In genomic region chr22:38706101-38706884, GRCh38 we compare ENCODE assay signal across 8 cellular contexts. TPM values are rescaled to one million over a fixed set of nuclear protein-coding genes. Genes with fewer than 3 reads are reported as not detected.
DNase-seq lines count a peak whose midpoint lies in the region; ATAC-seq and TF ChIP-seq lines count a peak whose summit lies in the region.

No MANE protein-coding gene starts in this region.

- H3K4me1 ChIP-seq in lower lobe of right lung, result peaks cover 47% of the 10 kb centered on the region

- peak overlapping the region; percentile 85 for H3K27ac Mint-ChIP-seq in activated B cell treated with CpG ODN at 0.5 μM for 24 hours

- H3K4me3 ChIP-seq in lower lobe of right lung, result peak overlapping the region; percentile 95

- DNase-seq in DMS53 (lab: John Stamatoyannopoulos, UW) (peak; percentile 50), DMS53 treated with DMSO at 0.1 percent for 48 hours (lab: John Stamatoyannopoulos, UW; ENCODE audit: unreplicated experiment) (no peak), activated B cell treated with CpG ODN at 0.5 μM for 24 hours (no peak), ecto neural progenitor cell (ENCODE audit: low spot score) (peak; percentile 73), lower lobe of right lung (peak; percentile 71)
- DNase-seq in stimulated activated CD8-positive, alpha-beta memory T cell treated with anti-CD3 and anti-CD28 coated beads, Interleukin-4, amount 100 ng/mL, for 48 hours, result peak; percentile 52

- H3K27me3 Mint-ChIP-seq in activated B cell treated with CpG ODN at 0.5 μM for 24 hours, result no peaks in the 10 kb centered on the region

- no peaks in the 10 kb centered on the region for H3K27me3 ChIP-seq in lower lobe of right lung (ENCODE audit: low read depth)

- no peaks in the 10 kb centered on the region for H3K9me3 ChIP-seq in lower lobe of right lung

- H3K4me1 Mint-ChIP-seq in activated B cell treated with CpG ODN at 0.5 μM for 24 hours, result peaks cover 74% of the 10 kb centered on the region

- no peaks in the 10 kb centered on the region for H3K9me3 Mint-ChIP-seq in activated B cell treated with CpG ODN at 0.5 μM for 24 hours

- POLR2A ChIA-PET in activated B cell treated with CpG ODN at 0.5 μM for 24 hours (lab: Charles Lee), result interaction anchor here (0.6 to 2.7 kb wide), 17 partner anchors 9 to 1338 kb away, joined by 3 to 22 read pairs (median 3); partner anchors contain the start of genes CBX7, PDXP, RPL3 and SUN2

- peak overlapping the region; percentile 88 for H3K4me3 Mint-ChIP-seq in activated B cell treated with CpG ODN at 0.5 μM for 24 hours

- no peak for TF ChIP-seq POLR2A in GM18505 (IDR thresholded peaks at IDR 0.05; ENCODE audit: borderline replicate concordance, extremely low read depth, insufficient read depth, insufficient read length)

- peak overlapping the region; percentile 97 for H3K27ac ChIP-seq in lower lobe of right lung

- peaks cover 25% of the 10 kb centered on the region for H3K36me3 Mint-ChIP-seq in activated B cell treated with CpG ODN at 0.5 μM for 24 hours (ENCODE audit: low read depth)

- intact Hi-C loops in activated B cell treated with CpG ODN at 0.5 μM for 24 hours (cut with micrococcal nuclease) (loop anchor here (5.0 to 10.0 kb wide), 3 partner anchors 86 to 1339 kb away; partner anchors contain the start of gene DNAL4), lower lobe of right lung (cut with DNase I) (no loop called here)

- CTCF ChIA-PET in activated B cell treated with CpG ODN at 0.5 μM for 24 hours (lab: Charles Lee), result interaction anchor here (1.2 kb wide), 2 partner anchors 25 to 654 kb away, joined by 3 to 5 read pairs; partner anchors contain the start of gene TOMM22

- TF ChIP-seq CTCF in activated B cell treated with CpG ODN at 0.5 μM for 24 hours (IDR thresholded peaks at IDR 0.05) (no peak), lower lobe of right lung (IDR thresholded peaks at IDR 0.05) (no peak)

- ATAC-seq in HG03280 (IDR thresholded peaks at IDR 0.05; ENCODE audit: unreplicated experiment), result peak; percentile 1
- no peak for ATAC-seq in activated B cell treated with CpG ODN at 0.5 μM for 24 hours (ENCODE audit: low read depth)
- peak; percentile 6 to 30 for ATAC-seq in lower lobe of right lung
- ATAC-seq in GM18505 (IDR thresholded peaks at IDR 0.05; ENCODE audit: unreplicated experiment), result no peak

- H3K36me3 ChIP-seq in lower lobe of right lung, result peaks cover 24% of the 10 kb centered on the region

RNA-seq across cellular contexts. Expression of gene GTPBP1, which starts 0.5 kb away (rescaled TPM):
- 90.6 and 103 TPM in 2 replicates for total RNA-seq in activated B cell treated with CpG ODN at 0.5 μM for 24 hours
- 66.7 TPM for total RNA-seq in lower lobe of right lung

RNA-seq across cellular contexts. Expression of gene JOSD1, which starts 5.5 kb away (rescaled TPM):
- total RNA-seq in activated B cell treated with CpG ODN at 0.5 μM for 24 hours, result 39.3 and 45.2 TPM in 2 replicates
- 44.7 TPM for total RNA-seq in lower lobe of right lung

RNA-seq across cellular contexts. Expression of gene TOMM22, which starts 24.5 kb away (rescaled TPM):
- total RNA-seq in activated B cell treated with CpG ODN at 0.5 μM for 24 hours (99.4 and 109 TPM in 2 replicates), lower lobe of right lung (42.2 TPM)

RNA-seq across cellular contexts. Expression of gene SUN2, which starts 49.5 kb away (rescaled TPM):
- total RNA-seq in activated B cell treated with CpG ODN at 0.5 μM for 24 hours, result 122 and 146 TPM in 2 replicates
- 209 TPM for total RNA-seq in lower lobe of right lung

RNA-seq across cellular contexts. Expression of gene CBY1, which starts 49.9 kb away (rescaled TPM):
- total RNA-seq in activated B cell treated with CpG ODN at 0.5 μM for 24 hours (7.3 and 14.1 TPM in 2 replicates), lower lobe of right lung (30.8 TPM)

Comparison
In these comparisons a context has a peak if more than half of its experiments do, and no peak if none do; other contexts are left out.
1. DNase-seq: peak in DMS53 (single experiment), ecto neural progenitor cell (single experiment), lower lobe of right lung (single experiment) and stimulated activated CD8-positive, alpha-beta memory T cell treated with anti-CD3 and anti-CD28 coated beads, Interleukin-4, amount 100 ng/mL, for 48 hours (single experiment); none in DMS53 treated with DMSO at 0.1 percent for 48 hours (single experiment) and activated B cell treated with CpG ODN at 0.5 μM for 24 hours (single experiment).
2. ATAC-seq: peak in HG03280 (single experiment) and lower lobe of right lung (2 of 2); none in activated B cell treated with CpG ODN at 0.5 μM for 24 hours (single experiment) and GM18505 (single experiment).